In genomic region chr10:92592761-92593552, GRCh38 we compare ENCODE assay signal across 8 cellular contexts. TPM values are rescaled to one million over a fixed set of nuclear protein-coding genes. Genes with fewer than 3 reads are reported as not detected.
DNase-seq lines count a peak whose midpoint lies in the region; ATAC-seq, FAIRE-seq and TF ChIP-seq lines count a peak whose summit lies in the region.

KIF11 (plus strand) TSS chr10:92593130; CDS start chr10:92593376, 246 bp downstream.

- H4K8ac ChIP-seq in H1 (ENCODE audit: extremely low read depth, insufficient read depth, low read length) = peak within 1 kb of the TSS; percentile 84; the same call in 1 of the 2 replicates

- no peaks in the 10 kb centered on the region for H3K36me3 ChIP-seq in H1 (ENCODE audit: control insufficient read depth in 2 of 4, insufficient read depth in 4 of 4, low read length in 3 of 4)

- H3K4me1 Mint-ChIP-seq in memory B cell = peaks cover 26% of the 10 kb centered on the region

- H3K56ac ChIP-seq in H1 (replicated peaks; ENCODE audit: insufficient read length, low read depth, low read length) = peak within 1 kb of the TSS; percentile 80

- peak; percentile 62 to 87 for TF ChIP-seq POLR2A in H1 (IDR thresholded peaks at IDR 0.05; ENCODE audit: control extremely low read depth in 1 of 2, low read depth in 2 of 2, low read length in 2 of 2)

- no peak within 1 kb of the TSS for H3K14ac ChIP-seq in H1 (ENCODE audit: insufficient read length)

- CTCF ChIA-PET in H1 (lab: Charles Lee; ENCODE audit: partially characterized antibody) = no interaction called here

- H2BK20ac ChIP-seq in H1 (ENCODE audit: low read length) = no peak within 1 kb of the TSS

- peaks cover 0 to 4% (median 2%) of the 10 kb centered on the region in 4 experiments; a peak in 3 of 7 replicates for H3K4me1 ChIP-seq in H1 (replicated peaks in 1 of 4; ENCODE audit: control insufficient read depth in 3 of 4, insufficient read depth in 4 of 4, low read length in 3 of 4)

- H4K91ac ChIP-seq in H1 (replicated peaks; ENCODE audit: insufficient read length, low read length) = no peak within 1 kb of the TSS

- H3K9me3 ChIP-seq in H1 (ENCODE audit: insufficient read depth in 2 of 2, low read depth in 1 of 2, low read length in 1 of 2) = no peaks in the 10 kb centered on the region

- H2BK12ac ChIP-seq in H1 (ENCODE audit: low read depth, low read length) = no peak within 1 kb of the TSS

- H3K79me1 ChIP-seq in H1 (ENCODE audit: low read depth, low read length) = peaks cover 2% of the 10 kb centered on the region; the same call in 1 of the 2 replicates

- H3K36me3 Mint-ChIP-seq in memory B cell = no peaks in the 10 kb centered on the region

- TF ChIP-seq RAD21 in H1 (IDR thresholded peaks at IDR 0.05 in 1 of 2, conservative IDR thresholded peaks at IDR 0.05 in 1 of 2; ENCODE audit: low read depth in 2 of 2, low read length in 2 of 2) = no peak

- peak within 1 kb of the TSS; percentile 97 for H3K27ac Mint-ChIP-seq in memory B cell

- ATAC-seq in memory B cell (ENCODE audit: low read depth) = peak; percentile 76

- H3K18ac ChIP-seq in H1 (ENCODE audit: extremely low read depth, low read length) = peak within 1 kb of the TSS; percentile 88

- H4K20me1 ChIP-seq in H1 (replicated peaks in 1 of 2; ENCODE audit: control insufficient read depth in 1 of 2, insufficient read depth in 2 of 2, low read length in 2 of 2) = peaks cover 2 to 6% of the 10 kb centered on the region in 2 experiments

- peaks cover 42 to 48% of the 10 kb centered on the region in 2 experiments for H3K79me2 ChIP-seq in H1 (ENCODE audit: control insufficient read depth in 1 of 2, insufficient read depth in 2 of 2, low read length in 2 of 2)

- H3K4me2 ChIP-seq in H1 (ENCODE audit: insufficient read depth in 1 of 2, low read depth in 2 of 2, low read length in 2 of 2) = peak within 1 kb of the TSS; percentile 84 to 89

- WGBS in H1 (ENCODE audit: extremely low coverage in 1 of 2, insufficient coverage in 1 of 2, insufficient read length in 1 of 2, insufficient replicate concordance in 2 of 2, low coverage in 1 of 2, low lambda C conversion rate in 2 of 2, missing lambda C conversion rate in 1 of 2), 2 experiments = 2% methylated on average over 55 of the region's 58 CpGs; no CpG with 5 or more reads in 1 of the 2 experiments

- peak within 1 kb of the TSS; percentile 84; the same call in 1 of the 2 replicates for H3K27ac ChIP-seq in H1 (ENCODE audit: low read depth, low read length)

- H2BK15ac ChIP-seq in H1 (ENCODE audit: low read length) = no peak within 1 kb of the TSS

- peaks cover 5% of the 10 kb centered on the region for H3K23me2 ChIP-seq in H1 (ENCODE audit: low read depth, low read length)

- no peak within 1 kb of the TSS for H3K23ac ChIP-seq in H1 (ENCODE audit: insufficient read length)

- peak within 1 kb of the TSS; percentile 85 to 96 (median 88) for H3K4me3 ChIP-seq in H1 (ENCODE audit: extremely low read depth in 1 of 4, insufficient read depth in 2 of 4, low read depth in 3 of 4, low read length in 4 of 4)

- H3K4ac ChIP-seq in H1 (replicated peaks; ENCODE audit: insufficient read length, low read depth, low read length) = peak within 1 kb of the TSS; percentile 78

- H3K9me3 Mint-ChIP-seq in memory B cell = no peaks in the 10 kb centered on the region

- TF ChIP-seq EP300 in H1 (IDR thresholded peaks at IDR 0.05; ENCODE audit: borderline replicate concordance in 1 of 2, low read depth in 2 of 2, low read length in 2 of 2) = no peak

- POLR2A ChIA-PET in H1 (lab: Charles Lee; ENCODE audit: partially characterized antibody) = interaction anchor here (1.3 to 3.8 kb wide), 2 partner anchors 9 to 19 kb away, joined by 3 to 34 read pairs; partner anchors contain the start of gene IDE

- H3K4me3 Mint-ChIP-seq in memory B cell = peak within 1 kb of the TSS; percentile 98

- H2BK5ac ChIP-seq in H1 (ENCODE audit: low read depth, low read length) = peak within 1 kb of the TSS; percentile 88; the same call in 1 of the 2 replicates

- H2BK120ac ChIP-seq in H1 (replicated peaks; ENCODE audit: low read depth, low read length) = no peak within 1 kb of the TSS

- peak within 1 kb of the TSS; percentile 99 for H4K5ac ChIP-seq in H1 (ENCODE audit: insufficient read length, low read depth, low read length)

- peak; percentile 92 for DNase-seq in CMK (ENCODE audit: low read depth)
- peak; percentile 93 for DNase-seq in GM20000 (ENCODE audit: low spot score)
- DNase-seq in HT1080 (ENCODE audit: low read depth) = peak; percentile 96
- peak; percentile 96 for DNase-seq in NOMO-1 treated with DMSO at 0.1 percent for 48 hours (lab: John Stamatoyannopoulos, UW; ENCODE audit: unreplicated experiment)
- peak; percentile 90 to 93 for DNase-seq in activated CD8-positive, alpha-beta memory T cell treated with anti-CD3 and anti-CD28 coated beads for 4 hours (ENCODE audit: low read depth in 2 of 2)
- peak; percentile 80 to 97 for DNase-seq in H1 (ENCODE audit: low read depth in 1 of 2, low spot score in 2 of 2)
- DNase-seq in memory B cell (ENCODE audit: low spot score in 2 of 2) = peak; percentile 89 to 91
- DNase-seq in stimulated activated CD8-positive, alpha-beta memory T cell treated with anti-CD3 and anti-CD28 coated beads, Interleukin-12 subunit alpha, Interleukin-12 subunit beta, amount 100 ng/mL, for 24 hours (ENCODE audit: extremely low read depth) = peak; percentile 91

- peak within 1 kb of the TSS; percentile 56 to 85 (median 81) for H3K9ac ChIP-seq in H1 (replicated peaks in 1 of 4; ENCODE audit: extremely low read depth in 1 of 4, low read depth in 3 of 4, low read length in 3 of 4)

- H2AK5ac ChIP-seq in H1 (ENCODE audit: low read depth, low read length) = no peak within 1 kb of the TSS

- H2AFZ ChIP-seq in H1 (ENCODE audit: low read length) = peak within 1 kb of the TSS; percentile 94; the same call in 1 of the 2 replicates

- FAIRE-seq in H1 (lab: Jason Lieb, UNC) = peak; percentile 70

- no peaks in the 10 kb centered on the region for H3K27me3 ChIP-seq in H1 (replicated peaks in 1 of 4; ENCODE audit: control insufficient read depth in 3 of 4, extremely low read depth in 1 of 4, insufficient read depth in 3 of 4, low read length in 3 of 4)

- no peaks in the 10 kb centered on the region for H3K27me3 Mint-ChIP-seq in memory B cell

- TF ChIP-seq CTCF in GM20000 (IDR thresholded peaks at IDR 0.05; ENCODE audit: extremely low read depth, missing control alignments) (no peak), H1 (IDR thresholded peaks at IDR 0.05; ENCODE audit: control extremely low read depth in 1 of 3, insufficient read depth in 1 of 3, low read depth in 1 of 3, low read length in 3 of 3) (no peak)

TF ChIP-seq in H1, 55 proteins besides CTCF, POLR2A, EP300 and RAD21 (continues in another document):
- TF ChIP-seq CREB1 (IDR thresholded peaks at IDR 0.05) = 0 out of 2 replicates have a peak, but pooled peaks have one; percentile 35
- TF ChIP-seq CBX8 (IDR thresholded peaks at IDR 0.05; ENCODE audit: borderline replicate concordance, low read depth, low read length) = no peak
- TF ChIP-seq KDM4A (IDR thresholded peaks at IDR 0.05; ENCODE audit: low read depth, low read length, severe bottlenecking) = peak; percentile 45
- peak; percentile 55 to 95; a peak in 2 of 4 replicates for TF ChIP-seq HDAC2 (IDR thresholded peaks at IDR 0.05; ENCODE audit: borderline replicate concordance in 1 of 2, low read depth in 2 of 2, low read length in 2 of 2)
- TF ChIP-seq EZH2 (IDR thresholded peaks at IDR 0.05; ENCODE audit: low read depth, low read length, severe bottlenecking) = no peak
- TF ChIP-seq RXRA (IDR thresholded peaks at IDR 0.05; ENCODE audit: insufficient read depth, low read depth, low read length) = no peak
- TF ChIP-seq BACH1 (IDR thresholded peaks at IDR 0.05; ENCODE audit: low read length) = no peak
- no peak for TF ChIP-seq SP2 (IDR thresholded peaks at IDR 0.05; ENCODE audit: low read length)
- no peak for TF ChIP-seq HDAC6 (IDR thresholded peaks at IDR 0.05; ENCODE audit: low read depth, low read length)
- no peak for TF ChIP-seq BCL11A (IDR thresholded peaks at IDR 0.05; ENCODE audit: low read depth in 2 of 2, low read length in 2 of 2)
- TF ChIP-seq SAP30 (IDR thresholded peaks at IDR 0.05; ENCODE audit: insufficient read depth, insufficient replicate concordance, low read length) = peak; percentile 87
- TF ChIP-seq CBX5 (IDR thresholded peaks at IDR 0.05; ENCODE audit: low read depth, low read length) = no peak
- peak; percentile 91 for TF ChIP-seq PHF8 (conservative IDR thresholded peaks at IDR 0.05; ENCODE audit: low read depth, low read length)
- no peak for TF ChIP-seq MAFK (IDR thresholded peaks at IDR 0.05; ENCODE audit: low read depth, low read length)
- TF ChIP-seq ASH2L (IDR thresholded peaks at IDR 0.05; ENCODE audit: low read length) = peak; percentile 99
- TF ChIP-seq NANOG (IDR thresholded peaks at IDR 0.05; ENCODE audit: insufficient read depth, low read depth, low read length, poor library complexity, severe bottlenecking) = no peak
- TF ChIP-seq ATF3 (IDR thresholded peaks at IDR 0.05; ENCODE audit: insufficient read depth, low read depth, low read length) = no peak
- TF ChIP-seq SP1 (IDR thresholded peaks at IDR 0.05; ENCODE audit: low read depth, low read length) = no peak
- TF ChIP-seq CHD1 (IDR thresholded peaks at IDR 0.05; ENCODE audit: low read depth, low read length) = 0 out of 2 replicates have a peak, but pooled peaks have one; percentile 49
- TF ChIP-seq GTF2F1 (IDR thresholded peaks at IDR 0.05; ENCODE audit: borderline replicate concordance, low read depth, low read length) = no peak
- TF ChIP-seq GABPA (IDR thresholded peaks at IDR 0.05; ENCODE audit: borderline replicate concordance, insufficient read depth, low read length) = no peak

RNA-seq across cellular contexts. Expression of gene KIF11, which starts in this region (rescaled TPM):
- 36.8 and 37.7 TPM in 2 replicates for total RNA-seq in HT1080 (2014; rRNA removed; shearing (Covaris generic))
- 23.1 and 28.0 TPM in 2 replicates for polyA plus RNA-seq in HT1080 (2015; cell fraction: cytosol; rRNA removed)
- polyA plus RNA-seq in HT1080 (2015; cell fraction: nucleus; rRNA removed) = 51.8 and 56.2 TPM in 2 replicates
- 58.7 and 59.2 TPM in 2 replicates for total RNA-seq in H1 (2021; fragmentation: NEBNext Ultra II Directional; extraction: Animal tissue kit (Norgen Biotek cat#: 25700))
- 5.9 and 11.1 TPM in 2 replicates for polyA plus RNA-seq in H1 (2011; rRNA removed)
- polyA plus RNA-seq in H1 (2011; cell fraction: cytosol; rRNA removed) = 16.0 TPM
- polyA plus RNA-seq in H1 (2011; cell fraction: nucleus; rRNA removed) = 3.5 TPM
- polyA plus RNA-seq in H1 (2012, experiment 1 of 2) = 16.5 to 37.1 TPM (median 21.6 TPM) in 4 replicates
- 1.9 TPM for polyA plus RNA-seq in H1 (2012, experiment 2 of 2)
- polyA plus RNA-seq in H1 (2013, experiment 1 of 2) = 27.2 TPM
- 25.2 TPM for polyA plus RNA-seq in H1 (2013, experiment 2 of 2)
- polyA minus RNA-seq in H1 (2011; rRNA and poly(A)+ RNA removed) = 16.5 and 20.6 TPM in 2 replicates
- 17.5 TPM for polyA minus RNA-seq in H1 (2011; cell fraction: cytosol; rRNA and poly(A)+ RNA removed)
- 18.9 TPM for polyA minus RNA-seq in H1 (2011; cell fraction: nucleus; rRNA and poly(A)+ RNA removed)

Comparison
In these comparisons a context has a peak if more than half of its experiments do, and no peak if none do; other contexts are left out.
1. Peak in every context shown above with its lines: DNase-seq, ATAC-seq, H3K4me3 ChIP-seq and H3K27ac ChIP-seq.